ENCODE assay signal across 9 cellular contexts in genomic region chr11:325796-326591, GRCh38. TPM values are rescaled to one million over a fixed set of nuclear protein-coding genes. Genes with fewer than 3 reads are reported as not detected.
DNase-seq lines count a peak whose midpoint lies in the region; ATAC-seq and TF ChIP-seq lines count a peak whose summit lies in the region.
"Had no signal": no experiment of that assay in that cellular context is flagged by ENCODE, and none has a peak within 500 bp of the region (broad histone marks: within the 10 kb centered on the region; RNA-seq: fewer than 3 reads in every experiment).

No MANE protein-coding gene starts in this region.

- H3K4me3 ChIP-seq in SK-N-MC (no peak overlapping the region), esophagus squamous epithelium (peak overlapping the region in 1 of 4 donors; percentile 42)

- no peak overlapping the region for H3K4me3 Mint-ChIP-seq in CD4-positive, alpha-beta T cell
- H3K4me3 Mint-ChIP-seq in progenitor cell of endocrine pancreas (ENCODE audit: low read depth): no peak overlapping the region

- no peak for TF ChIP-seq CTCF in CD4-positive, alpha-beta T cell (IDR thresholded peaks at IDR 0.05)
- TF ChIP-seq CTCF in esophagus squamous epithelium (IDR thresholded peaks at IDR 0.05) (no peak), progenitor cell of endocrine pancreas (IDR thresholded peaks at IDR 0.05; ENCODE audit: unreplicated experiment) (no peak)

- H3K9me3 Mint-ChIP-seq in CD4-positive, alpha-beta T cell: no peaks in the 10 kb centered on the region
- no peaks in the 10 kb centered on the region for H3K9me3 Mint-ChIP-seq in progenitor cell of endocrine pancreas (ENCODE audit: low read depth)

- peaks cover 58% of the 10 kb centered on the region for H3K4me1 Mint-ChIP-seq in CD4-positive, alpha-beta T cell (ENCODE audit: low read depth)
- peaks cover 10% of the 10 kb centered on the region for H3K4me1 Mint-ChIP-seq in progenitor cell of endocrine pancreas (ENCODE audit: low read depth)

- CTCF ChIA-PET in CD4-positive, alpha-beta T cell (lab: Charles Lee): no interaction called here

- H3K36me3 ChIP-seq in SK-N-MC (ENCODE audit: insufficient read depth, low read length): no peaks in the 10 kb centered on the region
- H3K36me3 ChIP-seq in esophagus squamous epithelium: no peaks in the 10 kb centered on the region

- no peak overlapping the region for H3K9ac ChIP-seq in SK-N-MC (ENCODE audit: insufficient read length)

- POLR2A ChIA-PET in CD4-positive, alpha-beta T cell (lab: Charles Lee): interaction anchor here (1.1 to 1.7 kb wide), 2 partner anchors 29 to 39 kb away, joined by 5 to 11 read pairs; no protein-coding TSS in a partner anchor

- no peak for DNase-seq in CD4-positive, alpha-beta T cell
- DNase-seq in SK-N-MC (ENCODE audit: low read depth, low spot score): no peak
- no peak for DNase-seq in esophagus squamous epithelium (lab: John Stamatoyannopoulos, UW)
- no peak for DNase-seq in progenitor cell of endocrine pancreas (ENCODE audit: low spot score, unreplicated experiment)
- DNase-seq in effector CD4-positive, alpha-beta T cell: no peak

- H3K27me3 Mint-ChIP-seq in CD4-positive, alpha-beta T cell: no peaks in the 10 kb centered on the region
- peaks cover 3% of the 10 kb centered on the region for H3K27me3 Mint-ChIP-seq in progenitor cell of endocrine pancreas

- ATAC-seq in CD4-positive, alpha-beta T cell (ENCODE audit: poor library complexity): no peak
- ATAC-seq in GM18498 (IDR thresholded peaks at IDR 0.05; ENCODE audit: unreplicated experiment) (no peak), HG03354 (IDR thresholded peaks at IDR 0.05; ENCODE audit: poor library complexity, severe bottlenecking, unreplicated experiment) (no peak), HG03135 (IDR thresholded peaks at IDR 0.05; ENCODE audit: unreplicated experiment) (no peak)

- no peak for TF ChIP-seq POLR2A in esophagus squamous epithelium (IDR thresholded peaks at IDR 0.05)

- WGBS in esophagus squamous epithelium, 2 donors: 86 to 87% methylated on average over 20 to 22 of the region's 30 CpGs

- peaks cover 16 to 55% (median 35%) of the 10 kb centered on the region in 3 donors for H3K4me1 ChIP-seq in esophagus squamous epithelium

- intact Hi-C loops in CD4-positive, alpha-beta T cell (cut with DNase I, micrococcal nuclease): no loop called here
- intact Hi-C loops in esophagus squamous epithelium (cut with DNase I): no loop called here

- peak overlapping the region; percentile 83 for H3K27ac Mint-ChIP-seq in CD4-positive, alpha-beta T cell
- H3K27ac Mint-ChIP-seq in progenitor cell of endocrine pancreas: peak overlapping the region; percentile 21

- H3K27me3 ChIP-seq in CD4-positive, alpha-beta T cell (ENCODE audit: control insufficient read depth, insufficient read depth, low read length): no peaks in the 10 kb centered on the region
- peaks cover 0 to 11% (median 0%) of the 10 kb centered on the region in 4 donors for H3K27me3 ChIP-seq in esophagus squamous epithelium

- no peaks in the 10 kb centered on the region for H3K9me3 ChIP-seq in CD4-positive, alpha-beta T cell (ENCODE audit: control insufficient read depth, low read length)
- H3K9me3 ChIP-seq in SK-N-MC (ENCODE audit: low read depth, low read length) (no peaks in the 10 kb centered on the region), esophagus squamous epithelium (no peaks in the 10 kb centered on the region)

- no peaks in the 10 kb centered on the region for H3K36me3 Mint-ChIP-seq in CD4-positive, alpha-beta T cell (ENCODE audit: low read depth)
- no peaks in the 10 kb centered on the region for H3K36me3 Mint-ChIP-seq in progenitor cell of endocrine pancreas (ENCODE audit: insufficient read depth)

- peak overlapping the region; percentile 71 for H3K27ac ChIP-seq in CD4-positive, alpha-beta T cell (ENCODE audit: low read depth, low read length)
- H3K27ac ChIP-seq in SK-N-MC (peak overlapping the region; percentile 43), esophagus squamous epithelium (peak overlapping the region; percentile 79 to 94 (median 90))

RNA-seq across cellular contexts. Expression of gene IFITM3, which starts 5.3 kb away (rescaled TPM):
- 10 to 100 TPM; 15.9 to 20.1 TPM for total RNA-seq in CD4-positive, alpha-beta T cell
- total RNA-seq in esophagus squamous epithelium (100 to 1,000 TPM in 2 of 4 donors, 10 to 100 TPM in 2; 45.3 to 159 (median 113) TPM), progenitor cell of endocrine pancreas (99.3 and 105 TPM in 2 replicates)

RNA-seq across cellular contexts. Expression of gene IFITM1, which starts 12.2 kb away (rescaled TPM):
- total RNA-seq in CD4-positive, alpha-beta T cell: 100 to 1,000 TPM; 286 to 306 TPM
- 100 to 1,000 TPM in 1 of 4 donors, 10 to 100 TPM in 3; 26.3 to 133 (median 60.0) TPM for total RNA-seq in esophagus squamous epithelium
- 2.3 TPM in 2 replicates for total RNA-seq in progenitor cell of endocrine pancreas

RNA-seq across cellular contexts. Expression of gene IFITM2, which starts 18.4 kb away (rescaled TPM):
- 100 to 1,000 TPM; 364 to 383 TPM for total RNA-seq in CD4-positive, alpha-beta T cell
- total RNA-seq in esophagus squamous epithelium (10 to 100 TPM; 14.4 to 67.5 (median 50.3) TPM), progenitor cell of endocrine pancreas (33.2 and 33.5 TPM in 2 replicates)

RNA-seq across cellular contexts. Expression of gene IFITM5, which starts 26.7 kb away (rescaled TPM):
- total RNA-seq in CD4-positive, alpha-beta T cell: not detected
- total RNA-seq in esophagus squamous epithelium: not detected
- not detected in 2 replicates for total RNA-seq in progenitor cell of endocrine pancreas
- total RNA-seq: HT-29 had no signal

RNA-seq across cellular contexts. Expression of gene PGGHG, which starts 37.1 kb away (rescaled TPM):
- 100 to 1,000 TPM; 670 to 671 TPM for total RNA-seq in CD4-positive, alpha-beta T cell
- total RNA-seq in esophagus squamous epithelium (10 to 100 TPM in 1 of 4 donors, 1 to 10 TPM in 3; 5.3 to 15.3 (median 5.9) TPM), progenitor cell of endocrine pancreas (67.0 and 74.7 TPM in 2 replicates)

Comparison
In these comparisons a context has a peak if more than half of its experiments do, and no peak if none do; other contexts are left out.
1. RNA of gene IFITM2, which starts 18.4 kb away (total RNA-seq): 364 to 383 TPM in CD4-positive, alpha-beta T cell; 14.4 to 67.5 TPM in esophagus squamous epithelium and 33.2 to 33.5 TPM in progenitor cell of endocrine pancreas; every median in the first group is over 4 times any median in the second.
2. Peak in every context shown above with its lines, with median percentiles within 50 percentile points of each other: H3K27ac ChIP-seq.